In the genomic region with DNA sequence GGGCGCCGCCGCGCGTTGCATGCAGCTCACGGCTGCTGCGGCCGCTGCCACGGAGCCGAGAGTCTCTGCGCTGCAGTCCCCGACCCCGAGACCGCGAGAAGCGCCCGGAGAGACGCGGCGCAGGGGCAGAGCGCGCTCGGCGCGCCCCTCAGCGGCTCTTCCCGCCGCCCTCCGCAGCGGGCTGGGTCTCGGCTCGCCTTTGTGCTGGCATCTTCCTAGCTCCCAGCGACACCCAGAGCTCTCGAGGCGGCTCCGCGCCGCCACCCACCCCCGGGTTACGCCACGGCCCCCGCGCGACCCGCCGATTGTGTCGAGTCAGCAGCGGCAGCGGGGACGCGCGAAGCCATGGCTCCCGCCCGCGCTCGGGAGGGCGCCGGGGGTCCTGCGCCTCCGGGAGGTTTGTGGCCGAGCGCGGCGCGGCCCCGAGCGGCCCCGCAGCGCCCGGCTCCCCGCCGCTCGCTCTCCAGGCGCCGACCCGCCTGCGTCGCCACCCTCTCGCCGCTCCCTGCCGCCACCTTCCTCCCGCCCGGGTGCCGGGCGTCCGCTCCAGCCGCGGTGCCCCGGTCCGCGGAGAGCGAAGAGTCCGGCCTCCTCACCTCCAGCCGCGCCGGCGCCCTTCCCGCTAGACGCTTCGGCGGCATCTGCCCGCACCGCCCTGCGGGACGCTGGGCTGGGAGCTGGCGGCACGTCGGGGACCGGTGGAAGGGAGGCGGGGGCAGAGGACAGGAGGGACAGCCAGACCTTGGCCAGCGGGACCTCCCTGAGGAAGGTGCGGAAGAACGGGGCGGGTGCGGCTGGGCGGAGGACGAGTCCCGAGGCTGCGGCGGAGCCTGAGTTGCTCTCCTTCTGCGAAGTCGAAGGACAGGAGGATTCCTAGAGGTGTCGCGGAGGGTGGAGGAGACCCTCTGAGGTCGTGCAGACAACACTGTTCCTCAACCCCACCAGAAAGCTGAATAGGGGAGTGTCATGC, we compare ENCODE assay signal across 8 cellular contexts. TPM values are rescaled to one million over a fixed set of nuclear protein-coding genes. Genes with fewer than 3 reads are reported as not detected.
A peak's percentile ranks its signal among the peaks of the same experiment; 100 is the strongest.
DNase-seq lines count a peak whose midpoint lies in the region; ATAC-seq and TF ChIP-seq lines count a peak whose summit lies in the region.

Gene HECW2, minus strand, starts transcription at position 643 of the 970 bp plus-strand sequence.

- no peaks in the 10 kb centered on the region for H3K4me1 ChIP-seq in foreskin keratinocyte

- H3K36me3 Mint-ChIP-seq in nephron (ENCODE audit: low read depth) = no peaks in the 10 kb centered on the region

- peaks cover 19% of the 10 kb centered on the region for H3K27me3 Mint-ChIP-seq in nephron (ENCODE audit: low read depth)

- no peak for TF ChIP-seq CTCF in foreskin keratinocyte (conservative IDR thresholded peaks at IDR 0.05)
- no peak for TF ChIP-seq CTCF in nephron (IDR thresholded peaks at IDR 0.05; ENCODE audit: unreplicated experiment in 3 of 3)

- ATAC-seq in foreskin keratinocyte = peak; percentile 67

- peak within 1 kb of the TSS; percentile 88 to 98 (median 96) for H3K27ac Mint-ChIP-seq in nephron

- H3K4me1 Mint-ChIP-seq in nephron = peaks cover 17% of the 10 kb centered on the region

- no peaks in the 10 kb centered on the region for H3K9me3 Mint-ChIP-seq in nephron

- no peak within 1 kb of the TSS for H3K27ac ChIP-seq in foreskin keratinocyte

- DNase-seq in SHP77 (lab: John Stamatoyannopoulos, UW) = peak; percentile 54 to 75
- no peak for DNase-seq in SHP77 treated with DMSO at 0.1 percent for 48 hours (lab: John Stamatoyannopoulos, UW)
- DNase-seq in HCEC 1CT = peak; percentile 19
- DNase-seq in NCI-H1092 (lab: John Stamatoyannopoulos, UW) = peak; percentile 33
- DNase-seq in activated T-cell treated with anti-CD3 and anti-CD28 coated beads, Interleukin-2, amount 50 U/mL, for 48 hours = peak; percentile 46 to 48
- peak in 1 of 2 donors; percentile 25 for DNase-seq in foreskin keratinocyte
- no peak for DNase-seq in H4 (ENCODE audit: low spot score)

- H3K4me3 Mint-ChIP-seq in nephron = peak within 1 kb of the TSS; percentile 91 to 97 (median 94)

- H3K27me3 ChIP-seq in foreskin keratinocyte = peaks cover 76% of the 10 kb centered on the region

RNA-seq across cellular contexts. Expression of gene HECW2, which starts in this region (rescaled TPM):
- total RNA-seq in foreskin keratinocyte = 0.35 and 1.3 TPM in 2 replicates
- 0.04 and 0.43 TPM in 2 replicates for polyA plus RNA-seq in foreskin keratinocyte
- total RNA-seq in H4 (2014; rRNA removed; shearing (Covaris generic)) = 3.6 and 8.6 TPM in 2 replicates

Comparison
In these comparisons a context has a peak if more than half of its experiments do, and no peak if none do; other contexts are left out.
1. DNase-seq: peak in SHP77 (2 of 2), HCEC 1CT (single experiment), NCI-H1092 (single experiment) and activated T-cell treated with anti-CD3 and anti-CD28 coated beads, Interleukin-2, amount 50 U/mL, for 48 hours (2 of 2); none in SHP77 treated with DMSO at 0.1 percent for 48 hours (single experiment) and H4 (single experiment).